19 cellular contexts compared by ENCODE assay signal in genomic region chr11:12064954-12065280, GRCh38.
"Had no signal": no experiment of that assay in that cellular context is flagged by ENCODE, and none has a peak within 500 bp of the region (broad histone marks: within the 10 kb centered on the region; RNA-seq: fewer than 3 reads in every experiment).

No MANE protein-coding gene starts in this region.

- H2AFZ ChIP-seq: hepatocyte had no signal

- H3K27ac ChIP-seq: ovary, right atrium auricular region, stomach, thoracic aorta had no signal

- H3K9me3 Mint-ChIP-seq: natural killer cell had no signal

- H3K4me3 ChIP-seq: hepatocyte, ovary, right atrium auricular region, sigmoid colon, skin epidermis, stomach, thoracic aorta, transverse colon had no signal

- H3K79me2 ChIP-seq: hepatocyte had no signal

- DNase-seq: effector memory CD4-positive, alpha-beta T cell; erythroblast; foreskin melanocyte; kidney glomerular epithelial cell; natural killer cell; nucleus accumbens; ovary; stimulated activated CD4-positive, alpha-beta T cell treated with anti-CD3 and anti-CD28 coated beads, Interleukin-12 subunit alpha, Interleukin-12 subunit beta, amount 100 ng/mL, for 4 hours; stimulated activated naive CD4-positive, alpha-beta T cell; stomach; substantia nigra; transverse colon had no signal

- H3K4me2 ChIP-seq: hepatocyte had no signal

- H3K27ac Mint-ChIP-seq: mesothelial cell of epicardium, natural killer cell had no signal

- H3K27me3 ChIP-seq: hepatocyte, ovary, right atrium auricular region, sigmoid colon, stomach, transverse colon had no signal

- H3K36me3 ChIP-seq: ovary, right atrium auricular region, sigmoid colon, stomach, thoracic aorta, transverse colon had no signal

- ATAC-seq: natural killer cell had no signal

- H3K36me3 Mint-ChIP-seq: mesothelial cell of epicardium, natural killer cell had no signal

- H3K4me3 Mint-ChIP-seq: mesothelial cell of epicardium, natural killer cell, neural crest cell had no signal

- H3K9me3 ChIP-seq: ovary, sigmoid colon, thoracic aorta, transverse colon had no signal
